In the genomic region with DNA sequence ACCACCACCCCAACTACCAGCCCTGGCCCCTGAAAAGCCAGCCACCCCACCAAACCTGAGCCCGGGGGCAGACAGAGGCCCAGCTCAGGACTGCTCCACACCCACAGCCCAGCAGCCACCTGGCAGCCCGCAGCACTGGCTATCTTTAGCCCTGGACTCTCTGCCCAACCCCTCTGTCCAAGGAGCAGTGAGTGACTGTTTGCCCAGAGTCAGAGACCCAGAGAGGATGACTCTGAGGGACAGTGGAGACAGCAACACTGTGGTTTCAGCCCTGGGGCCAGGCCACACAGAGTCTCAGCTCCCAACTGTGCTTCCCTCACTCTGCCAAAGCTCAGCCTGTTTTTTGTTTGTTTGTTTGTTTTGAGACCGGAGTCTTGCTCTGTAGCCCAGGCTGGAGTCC, we compare ENCODE assay signal across 13 cellular contexts. TPM values are rescaled to one million over a fixed set of nuclear protein-coding genes. Genes with fewer than 3 reads are reported as not detected.
DNase-seq lines count a peak whose midpoint lies in the region; ATAC-seq and TF ChIP-seq lines count a peak whose summit lies in the region.
"Had no signal": no experiment of that assay in that cellular context is flagged by ENCODE, and none has a peak within 500 bp of the region (broad histone marks: within the 10 kb centered on the region; RNA-seq: fewer than 3 reads in every experiment).

No MANE protein-coding gene starts in this region.

- WGBS in tibial nerve, 2 donors = 77% methylated on average over 3 of the region's 3 CpGs

- H3K9me3 ChIP-seq in mucosa of descending colon (no peaks in the 10 kb centered on the region), tibial nerve (no peaks in the 10 kb centered on the region)

- no peak overlapping the region for H3K4me3 ChIP-seq in mucosa of descending colon
- no peak overlapping the region for H3K4me3 ChIP-seq in tibial nerve

- no peaks in the 10 kb centered on the region for H3K36me3 Mint-ChIP-seq in activated naive CD8-positive, alpha-beta T cell
- H3K36me3 Mint-ChIP-seq in activated naive CD8-positive, alpha-beta T cell treated with anti-CD3 and anti-CD28 coated beads, Interleukin-2, amount 50 U/mL, for 24 hours (ENCODE audit: low read depth) = peaks cover 2% of the 10 kb centered on the region
- peaks cover 0 to 7% of the 10 kb centered on the region in 2 donors for H3K36me3 Mint-ChIP-seq in activated naive CD4-positive, alpha-beta T cell treated with anti-CD3 and anti-CD28 coated beads, Interleukin-2, amount 50 U/mL, for 72 hours
- H3K36me3 Mint-ChIP-seq in type B pancreatic cell = no peaks in the 10 kb centered on the region

- H3K4me1 Mint-ChIP-seq in activated naive CD8-positive, alpha-beta T cell (ENCODE audit: low read depth) = peaks cover 48% of the 10 kb centered on the region
- peaks cover 39% of the 10 kb centered on the region for H3K4me1 Mint-ChIP-seq in activated naive CD8-positive, alpha-beta T cell treated with anti-CD3 and anti-CD28 coated beads, Interleukin-2, amount 50 U/mL, for 24 hours
- peaks cover 16% of the 10 kb centered on the region for H3K4me1 Mint-ChIP-seq in type B pancreatic cell (ENCODE audit: unreplicated experiment)

- H3K27me3 ChIP-seq in tibial nerve = no peaks in the 10 kb centered on the region
- H3K27me3 ChIP-seq in foreskin keratinocyte = no peaks in the 10 kb centered on the region

- TF ChIP-seq EP300 in tibial nerve (IDR thresholded peaks at IDR 0.05) = no peak

- H3K27me3 Mint-ChIP-seq in activated naive CD8-positive, alpha-beta T cell = no peaks in the 10 kb centered on the region
- H3K27me3 Mint-ChIP-seq in activated naive CD8-positive, alpha-beta T cell treated with anti-CD3 and anti-CD28 coated beads, Interleukin-2, amount 50 U/mL, for 24 hours = no peaks in the 10 kb centered on the region
- H3K27me3 Mint-ChIP-seq in type B pancreatic cell = no peaks in the 10 kb centered on the region

- no peak overlapping the region for H3K4me3 Mint-ChIP-seq in activated naive CD8-positive, alpha-beta T cell
- H3K4me3 Mint-ChIP-seq in activated naive CD8-positive, alpha-beta T cell treated with anti-CD3 and anti-CD28 coated beads, Interleukin-2, amount 50 U/mL, for 24 hours = no peak overlapping the region
- H3K4me3 Mint-ChIP-seq in type B pancreatic cell = no peak overlapping the region

- intact Hi-C loops in mucosa of descending colon (cut with DNase I, micrococcal nuclease) = no loop called here

- no peaks in the 10 kb centered on the region for H3K36me3 ChIP-seq in mucosa of descending colon (ENCODE audit: low read depth)
- peaks cover 0 to 33% (median 0%) of the 10 kb centered on the region in 3 donors for H3K36me3 ChIP-seq in tibial nerve

- TF ChIP-seq POLR2A in tibial nerve (IDR thresholded peaks at IDR 0.05) = no peak

- H3K27ac Mint-ChIP-seq in activated naive CD8-positive, alpha-beta T cell = peak overlapping the region; percentile 84
- H3K27ac Mint-ChIP-seq in activated naive CD8-positive, alpha-beta T cell treated with anti-CD3 and anti-CD28 coated beads, Interleukin-2, amount 50 U/mL, for 24 hours = no peak overlapping the region
- peak overlapping the region; percentile 83 to 86 for H3K27ac Mint-ChIP-seq in activated naive CD4-positive, alpha-beta T cell treated with anti-CD3 and anti-CD28 coated beads, Interleukin-2, amount 50 U/mL, for 72 hours
- H3K27ac Mint-ChIP-seq in type B pancreatic cell = no peak overlapping the region

- no peaks in the 10 kb centered on the region for H3K9me3 Mint-ChIP-seq in activated naive CD8-positive, alpha-beta T cell (ENCODE audit: low read depth)
- no peaks in the 10 kb centered on the region for H3K9me3 Mint-ChIP-seq in activated naive CD8-positive, alpha-beta T cell treated with anti-CD3 and anti-CD28 coated beads, Interleukin-2, amount 50 U/mL, for 24 hours
- H3K9me3 Mint-ChIP-seq in activated naive CD4-positive, alpha-beta T cell treated with anti-CD3 and anti-CD28 coated beads, Interleukin-2, amount 50 U/mL, for 72 hours = no peaks in the 10 kb centered on the region
- H3K9me3 Mint-ChIP-seq in type B pancreatic cell = no peaks in the 10 kb centered on the region

- no peak for TF ChIP-seq CTCF in mucosa of descending colon (IDR thresholded peaks at IDR 0.05)
- TF ChIP-seq CTCF in tibial nerve (IDR thresholded peaks at IDR 0.05) = no peak
- no peak for TF ChIP-seq CTCF in foreskin keratinocyte (conservative IDR thresholded peaks at IDR 0.05)
- TF ChIP-seq CTCF in type B pancreatic cell (conservative IDR thresholded peaks at IDR 0.05) = no peak

- H3K4me1 ChIP-seq in mucosa of descending colon (ENCODE audit: low read depth) = no peaks in the 10 kb centered on the region
- H3K4me1 ChIP-seq in tibial nerve = peaks cover 0 to 80% (median 52%) of the 10 kb centered on the region in 4 donors
- H3K4me1 ChIP-seq in foreskin keratinocyte = no peaks in the 10 kb centered on the region

- peak overlapping the region; percentile 34 to 97 (median 65) for H3K27ac ChIP-seq in tibial nerve
- no peak overlapping the region for H3K27ac ChIP-seq in foreskin keratinocyte

- DNase-seq in activated naive CD8-positive, alpha-beta T cell treated with anti-CD3 and anti-CD28 coated beads, Interleukin-2, amount 50 U/mL, for 24 hours = no peak
- no peak for DNase-seq in activated naive CD4-positive, alpha-beta T cell treated with anti-CD3 and anti-CD28 coated beads, Interleukin-2, amount 50 U/mL, for 72 hours (ENCODE audit: low spot score in 2 of 2)
- DNase-seq in mucosa of descending colon (no peak), tibial nerve (ENCODE audit: low spot score in 2 of 2) (no peak), foreskin keratinocyte (no peak), type B pancreatic cell (ENCODE audit: extremely low spot score, unreplicated experiment) (no peak), DMS153 treated with DMSO at 0.1 percent for 48 hours (lab: John Stamatoyannopoulos, UW; ENCODE audit: unreplicated experiment) (no peak)
- DNase-seq: erythroblast, GOT3, NCI-H1092, NCI-H226, PC-3 had no signal

- no peak for ATAC-seq in activated naive CD8-positive, alpha-beta T cell treated with anti-CD3 and anti-CD28 coated beads, Interleukin-2, amount 50 U/mL, for 24 hours
- ATAC-seq in activated naive CD4-positive, alpha-beta T cell treated with anti-CD3 and anti-CD28 coated beads, Interleukin-2, amount 50 U/mL, for 72 hours = no peak
- ATAC-seq in mucosa of descending colon = peak; percentile 24
- ATAC-seq in foreskin keratinocyte = no peak
- ATAC-seq: PC-3 had no signal

RNA-seq across cellular contexts. Expression of a gene that starts 32.6 kb away (rescaled TPM):
- total RNA-seq in activated naive CD4-positive, alpha-beta T cell treated with anti-CD3 and anti-CD28 coated beads, Interleukin-2, amount 50 U/mL, for 72 hours = 10 to 100 TPM; 43.0 to 98.3 TPM
- total RNA-seq in mucosa of descending colon (10 to 100 TPM; 37.6 to 65.7 (median 46.3) TPM), tibial nerve (100 to 1,000 TPM in 2 of 4 donors, 10 to 100 TPM in 2; 95.7 to 146 (median 98.8) TPM), foreskin keratinocyte (30.6 and 30.8 TPM in 2 replicates), type B pancreatic cell (ENCODE audit: low replicate concordance) (26.3 and 63.4 TPM in 2 replicates)
- polyA plus RNA-seq in foreskin keratinocyte = 29.4 and 31.0 TPM in 2 replicates

Comparison
In these comparisons a context has a peak if more than half of its experiments do, and no peak if none do; other contexts are left out.
1. H3K27ac Mint-ChIP-seq: peak in activated naive CD8-positive, alpha-beta T cell (single experiment) and activated naive CD4-positive, alpha-beta T cell treated with anti-CD3 and anti-CD28 coated beads, Interleukin-2, amount 50 U/mL, for 72 hours (2 of 2); none in activated naive CD8-positive, alpha-beta T cell treated with anti-CD3 and anti-CD28 coated beads, Interleukin-2, amount 50 U/mL, for 24 hours (single experiment) and type B pancreatic cell (single experiment).